14 cellular contexts compared by ENCODE assay signal in genomic region chr1:155326020-155326526, GRCh38. TPM values are rescaled to one million over a fixed set of nuclear protein-coding genes. Genes with fewer than 3 reads are reported as not detected.
DNase-seq lines count a peak whose midpoint lies in the region; ATAC-seq, FAIRE-seq and TF ChIP-seq lines count a peak whose summit lies in the region.
"Had no signal": no experiment of that assay in that cellular context is flagged by ENCODE, and none has a peak within 500 bp of the region (broad histone marks: within the 10 kb centered on the region; RNA-seq: fewer than 3 reads in every experiment).

No MANE protein-coding gene starts in this region.

- H3K4me1 ChIP-seq in RWPE2 (ENCODE audit: insufficient read depth, poor library complexity, severe bottlenecking), result no peaks in the 10 kb centered on the region
- H3K4me1 ChIP-seq in endodermal cell (ENCODE audit: control insufficient read depth, insufficient read depth, low read length), result peaks cover 17% of the 10 kb centered on the region
- H3K4me1 ChIP-seq in rectal smooth muscle tissue (ENCODE audit: control insufficient read depth, insufficient read depth, low read length), result peaks cover 17% of the 10 kb centered on the region

- H3K4me3 ChIP-seq in RWPE2 (ENCODE audit: severe bottlenecking), result no peak overlapping the region
- H3K4me3 ChIP-seq in endodermal cell (ENCODE audit: low read length), result peak overlapping the region; percentile 97
- peak overlapping the region; percentile 94 for H3K4me3 ChIP-seq in rectal smooth muscle tissue (ENCODE audit: low read length)
- H3K4me3 ChIP-seq: lung had no signal

- H3K27me3 ChIP-seq in RWPE2 (ENCODE audit: insufficient read depth, poor library complexity, severe bottlenecking) (no peaks in the 10 kb centered on the region), endodermal cell (ENCODE audit: control insufficient read depth, insufficient read depth, low read length, poor library complexity, severe bottlenecking) (no peaks in the 10 kb centered on the region), rectal smooth muscle tissue (ENCODE audit: control insufficient read depth, insufficient read depth, low read length) (no peaks in the 10 kb centered on the region)
- H3K27me3 ChIP-seq: cardiac muscle cell, foreskin keratinocyte had no signal

- H3K36me3 ChIP-seq in RWPE2 (ENCODE audit: low read depth) (peaks cover 30% of the 10 kb centered on the region), endodermal cell (ENCODE audit: control insufficient read depth, insufficient read depth, low read length) (peaks cover 46% of the 10 kb centered on the region), rectal smooth muscle tissue (ENCODE audit: control insufficient read depth, insufficient read depth, low read length) (peaks cover 10% of the 10 kb centered on the region)

- H3K4me1 Mint-ChIP-seq in endodermal cell, result peaks cover 23% of the 10 kb centered on the region

- H3K9me3 ChIP-seq in RWPE2 (ENCODE audit: severe bottlenecking) (no peaks in the 10 kb centered on the region), endodermal cell (ENCODE audit: control insufficient read depth, low read length) (no peaks in the 10 kb centered on the region)

- H3K27ac ChIP-seq in RWPE2 (ENCODE audit: poor library complexity, severe bottlenecking), result peak overlapping the region; percentile 83
- H3K27ac ChIP-seq in endodermal cell (ENCODE audit: low read depth, low read length), result no peak overlapping the region
- H3K27ac ChIP-seq in rectal smooth muscle tissue (ENCODE audit: low read depth, low read length), result no peak overlapping the region
- H3K27ac ChIP-seq: cardiac muscle cell, foreskin keratinocyte had no signal

- peaks cover 14% of the 10 kb centered on the region for H3K27me3 Mint-ChIP-seq in endodermal cell (ENCODE audit: insufficient read depth)

- H3K4me3 Mint-ChIP-seq in endodermal cell, result peak overlapping the region; percentile 90

- H3K9ac ChIP-seq in endodermal cell (ENCODE audit: extremely low read depth, low read length, poor library complexity, severe bottlenecking), result no peak overlapping the region
- H3K9ac ChIP-seq in rectal smooth muscle tissue (ENCODE audit: low read length), result no peak overlapping the region

- no peak for DNase-seq in GM19239 (ENCODE audit: insufficient read length, low spot score)
- no peak for DNase-seq in RWPE2 (ENCODE audit: low spot score)
- DNase-seq in endodermal cell, result no peak
- DNase-seq in stimulated activated CD4-positive, alpha-beta T cell treated with anti-CD3 and anti-CD28 coated beads, Interleukin-1b, Interleukin-23, amount 100 ng/mL, for 48 hours, result no peak
- no peak for DNase-seq in NCI-H1092 (lab: John Stamatoyannopoulos, UW)
- DNase-seq in NOMO-1 treated with dmso at 0.1 percent for 144 hours (lab: John Stamatoyannopoulos, UW; ENCODE audit: unreplicated experiment), result no peak
- DNase-seq: activated CD4-positive, alpha-beta T cell treated with anti-CD3 and anti-CD28 coated beads for 48 hours; foreskin keratinocyte; NCI-H2107; stimulated activated CD4-positive, alpha-beta T cell treated with anti-CD3 and anti-CD28 coated beads, Interleukin-12 subunit alpha, Interleukin-12 subunit beta, amount 100 ng/mL, for 4 hours; stimulated activated naive CD4-positive, alpha-beta T cell treated with Interleukin-2 at 50 U/mL for 16 hours had no signal

- peaks cover 37% of the 10 kb centered on the region for H3K36me3 Mint-ChIP-seq in endodermal cell (ENCODE audit: low read depth)

- no peak overlapping the region for H3K27ac Mint-ChIP-seq in endodermal cell

- TF ChIP-seq CTCF in RWPE2 (IDR thresholded peaks at IDR 0.05; ENCODE audit: poor library complexity, severe bottlenecking) (no peak), endodermal cell (conservative IDR thresholded peaks at IDR 0.05) (no peak)

- no peak for ATAC-seq in RWPE2 (ENCODE audit: low read depth)

- 83 to 89% methylated on average over 5 to 6 of the region's 6 CpGs for WGBS in endodermal cell (ENCODE audit: insufficient coverage in 1 of 2, insufficient read length in 1 of 2), 2 experiments

- peak; percentile 56 for FAIRE-seq in GM19239 (lab: Jason Lieb, UNC)

- H3K9me3 Mint-ChIP-seq in endodermal cell, result no peaks in the 10 kb centered on the region

RNA-seq across cellular contexts. Expression of gene RUSC1, which starts 5.4 kb away (rescaled TPM):
- 10 to 100 TPM; 74.5 to 83.8 TPM for total RNA-seq in endodermal cell
- 47.0 TPM for polyA plus RNA-seq in endodermal cell (2013, experiment 1 of 2)
- polyA plus RNA-seq in endodermal cell (2013, experiment 2 of 2), result 42.6 TPM

RNA-seq across cellular contexts. Expression of gene FDPS, which starts 17.4 kb away (rescaled TPM):
- total RNA-seq in endodermal cell, result 100 to 1,000 TPM; 247 to 250 TPM
- 597 TPM for polyA plus RNA-seq in endodermal cell (2013, experiment 1 of 2)
- polyA plus RNA-seq in endodermal cell (2013, experiment 2 of 2), result 604 TPM

RNA-seq across cellular contexts. Expression of gene PKLR, which starts 24.8 kb away (rescaled TPM):
- total RNA-seq in endodermal cell, result under 1 TPM in 1 of 2 donors, not detected in 1; 0.40 TPM
- polyA plus RNA-seq in endodermal cell (2013, experiment 1 of 2), result 0.18 TPM
- 0.08 TPM for polyA plus RNA-seq in endodermal cell (2013, experiment 2 of 2)
- polyA plus RNA-seq: cardiac muscle cell had no signal

RNA-seq across cellular contexts. Expression of gene HCN3, which starts 48.8 kb away (rescaled TPM):
- 1 to 10 TPM; 8.7 to 9.2 TPM for total RNA-seq in endodermal cell
- polyA plus RNA-seq in endodermal cell (2013, experiment 1 of 2), result 15.1 TPM
- 12.8 TPM for polyA plus RNA-seq in endodermal cell (2013, experiment 2 of 2)

RNA-seq across cellular contexts. Expression of gene CLK2, which starts 52.8 kb away (rescaled TPM):
- total RNA-seq in endodermal cell, result 10 to 100 TPM; 69.8 to 82.3 TPM
- 84.9 TPM for polyA plus RNA-seq in endodermal cell (2013, experiment 1 of 2)
- 71.3 TPM for polyA plus RNA-seq in endodermal cell (2013, experiment 2 of 2)
